ENCODE assay signal across 24 cellular contexts in the genomic region with DNA sequence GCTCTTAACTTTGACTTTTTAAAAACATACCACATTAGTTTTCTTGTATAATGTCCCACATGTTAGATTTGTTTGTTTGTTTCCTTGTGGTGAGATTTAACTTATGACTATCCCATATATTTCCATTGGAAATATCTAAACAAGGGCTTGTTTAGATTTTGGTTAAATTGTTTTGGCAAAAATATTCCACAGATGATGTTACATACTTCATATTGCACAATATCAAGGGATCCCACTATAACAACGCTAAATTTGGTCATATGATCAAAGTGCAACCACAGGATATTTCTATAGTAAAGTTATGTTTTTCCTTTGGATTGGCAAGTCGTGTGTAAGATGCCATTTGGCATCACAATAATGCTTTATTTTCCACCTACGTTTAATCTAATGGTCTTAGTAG.
DNase-seq lines count a peak whose midpoint lies in the region; ATAC-seq, FAIRE-seq and TF ChIP-seq lines count a peak whose summit lies in the region.
"Had no signal": no experiment of that assay in that cellular context is flagged by ENCODE, and none has a peak within 500 bp of the region (broad histone marks: within the 10 kb centered on the region; RNA-seq: fewer than 3 reads in every experiment).

No MANE protein-coding gene starts in this region.

- H3K4me2 ChIP-seq in HepG2 (ENCODE audit: low read depth, low read length), result no peak overlapping the region

- H3K4me1 ChIP-seq in HepG2 (ENCODE audit: insufficient read depth, low read length) (no peaks in the 10 kb centered on the region), right lobe of liver (no peaks in the 10 kb centered on the region)

- no peaks in the 10 kb centered on the region for H3K9me3 Mint-ChIP-seq in activated CD8-positive, alpha-beta memory T cell treated with anti-CD3 and anti-CD28 coated beads, Interleukin-2, amount 10 ng/mL, durations not matched to agents 7 days and 5 days (ENCODE audit: low read depth)

- no peak overlapping the region for H3K4me3 Mint-ChIP-seq in activated CD8-positive, alpha-beta memory T cell treated with anti-CD3 and anti-CD28 coated beads, Interleukin-2, amount 10 ng/mL, durations not matched to agents 7 days and 5 days
- H3K4me3 Mint-ChIP-seq: H9, HFFc6, IgD-negative memory B cell had no signal

- DNase-seq in HepG2 (ENCODE audit: low spot score), result no peak
- DNase-seq in right lobe of liver, result no peak
- peak; percentile 35 for DNase-seq in amniotic epithelial cell (ENCODE audit: low read depth)
- peak; percentile 84 for DNase-seq in fibroblast of peridontal ligament (ENCODE audit: extremely low read depth)
- no peak for DNase-seq in activated CD8-positive, alpha-beta memory T cell treated with anti-CD3 and anti-CD28 coated beads, Interleukin-2, amount 10 ng/mL, durations not matched to agents 7 days and 5 days
- DNase-seq in NCI-H2107 treated with DMSO at 0.1 percent for 48 hours (lab: John Stamatoyannopoulos, UW; ENCODE audit: unreplicated experiment), result no peak
- DNase-seq: 8988T, Calu3, DMS153, DND-41, H9, HFFc6, NCI-H1105 treated with DMSO at 0.1 percent for 48 hours, NCI-H146, NCI-H1930, NCI-H2107, NCI-H526 treated with DMSO at 0.1 percent for 48 hours, SHP77 treated with DMSO at 0.1 percent for 48 hours had no signal

- CTCF ChIA-PET in HepG2 (lab: Yijun Ruan, JAX; ENCODE audit: low intra/inter-chr PET ratio, low total read pairs), result no interaction called here
- CTCF ChIA-PET in activated CD8-positive, alpha-beta memory T cell treated with anti-CD3 and anti-CD28 coated beads, Interleukin-2, amount 10 ng/mL, durations not matched to agents 7 days and 5 days (lab: Charles Lee), result no interaction called here

- in situ Hi-C loops in HepG2 (cut with HindIII; ENCODE audit: extremely low pct_ligation_motif_present, low pct_unique_long_range_greater_than_20kb), result no loop called here

- TF ChIP-seq RAD21 in HepG2 (CRISPR knock-in tag; IDR thresholded peaks at IDR 0.05), result no peak

- H3K36me3 Mint-ChIP-seq in activated CD8-positive, alpha-beta memory T cell treated with anti-CD3 and anti-CD28 coated beads, Interleukin-2, amount 10 ng/mL, durations not matched to agents 7 days and 5 days, result no peaks in the 10 kb centered on the region
- H3K36me3 Mint-ChIP-seq: IgD-negative memory B cell had no signal

- no peaks in the 10 kb centered on the region for H3K4me1 Mint-ChIP-seq in activated CD8-positive, alpha-beta memory T cell treated with anti-CD3 and anti-CD28 coated beads, Interleukin-2, amount 10 ng/mL, durations not matched to agents 7 days and 5 days
- H3K4me1 Mint-ChIP-seq: IgD-negative memory B cell had no signal

- intact Hi-C loops in HepG2 (cut with micrococcal nuclease; ENCODE audit: unreplicated experiment) (no loop called here), right lobe of liver (cut with DNase I) (no loop called here)

- no peaks in the 10 kb centered on the region for H3K79me2 ChIP-seq in HepG2 (ENCODE audit: insufficient read depth, low read length)

- no peak for TF ChIP-seq POLR2A in HepG2 (IDR thresholded peaks at IDR 0.05; ENCODE audit: insufficient read depth in 1 of 2, low read depth in 2 of 2, low read length in 2 of 2)
- no peak for TF ChIP-seq POLR2A in right lobe of liver (IDR thresholded peaks at IDR 0.05)
- TF ChIP-seq POLR2A in GM18505 (IDR thresholded peaks at IDR 0.05; ENCODE audit: borderline replicate concordance, extremely low read depth, insufficient read depth, insufficient read length), result no peak

- POLR2A ChIA-PET in HepG2 (lab: Yijun Ruan, JAX), result no interaction called here

- no peaks in the 10 kb centered on the region for H3K36me3 ChIP-seq in HepG2 (replicated peaks in 1 of 2; ENCODE audit: control insufficient read depth in 1 of 2, insufficient read depth in 2 of 2, low read length in 2 of 2)
- no peaks in the 10 kb centered on the region for H3K36me3 ChIP-seq in right lobe of liver

- no peak overlapping the region for H3K4me3 ChIP-seq in HepG2 (replicated peaks in 1 of 3; ENCODE audit: insufficient read depth in 1 of 3, low read depth in 2 of 3, low read length in 3 of 3)
- no peak overlapping the region for H3K4me3 ChIP-seq in right lobe of liver

- WGBS in HepG2 (ENCODE audit: low lambda C conversion rate), result 1% methylated on average over 3 of the region's 3 CpGs
- 57% methylated on average over 3 of the region's 3 CpGs for WGBS in right lobe of liver (ENCODE audit: insufficient coverage, low coverage, low lambda C conversion rate, missing lambda C conversion rate)

- H4K20me1 ChIP-seq in HepG2 (ENCODE audit: insufficient read depth, low read length), result no peaks in the 10 kb centered on the region

- H3K9ac ChIP-seq in HepG2 (ENCODE audit: insufficient read depth, low read depth, low read length), result no peak overlapping the region

- H3K27ac Mint-ChIP-seq in activated CD8-positive, alpha-beta memory T cell treated with anti-CD3 and anti-CD28 coated beads, Interleukin-2, amount 10 ng/mL, durations not matched to agents 7 days and 5 days, result no peak overlapping the region
- H3K27ac Mint-ChIP-seq: H9, HFFc6, IgD-negative memory B cell had no signal

- H2AFZ ChIP-seq in HepG2 (ENCODE audit: low read length), result no peak overlapping the region

- ATAC-seq in HepG2 (no peak), right lobe of liver (no peak), GM18505 (IDR thresholded peaks at IDR 0.05; ENCODE audit: unreplicated experiment) (no peak), GM21381 (IDR thresholded peaks at IDR 0.05; ENCODE audit: unreplicated experiment) (no peak)
- no peak for ATAC-seq in activated CD8-positive, alpha-beta memory T cell treated with anti-CD3 and anti-CD28 coated beads, Interleukin-2, amount 10 ng/mL, durations not matched to agents 7 days and 5 days
- ATAC-seq: Panc1 had no signal

- H3K9me3 ChIP-seq in HepG2 (ENCODE audit: low read length) (no peaks in the 10 kb centered on the region), right lobe of liver (no peaks in the 10 kb centered on the region)

- TF ChIP-seq CTCF in HepG2 (CRISPR knock-in tag; IDR thresholded peaks at IDR 0.05) (no peak), right lobe of liver (IDR thresholded peaks at IDR 0.05) (no peak)

- no peaks in the 10 kb centered on the region for H3K27me3 Mint-ChIP-seq in activated CD8-positive, alpha-beta memory T cell treated with anti-CD3 and anti-CD28 coated beads, Interleukin-2, amount 10 ng/mL, durations not matched to agents 7 days and 5 days

- BruUV-seq in HepG2 (replicated peaks; lab: Mats Ljungman, UMichigan), result no TSS peak

- no peak for FAIRE-seq in HepG2 (lab: Jason Lieb, UNC)
- FAIRE-seq: GM12892, GM19239 had no signal

- no peak for TF ChIP-seq EP300 in HepG2 (IDR thresholded peaks at IDR 0.05; ENCODE audit: low read depth in 2 of 2, low read length in 2 of 2)
- no peak for TF ChIP-seq EP300 in HepG2 (CRISPR knock-in tag; IDR thresholded peaks at IDR 0.05; ENCODE audit: borderline replicate concordance)

- H3K27me3 ChIP-seq in HepG2 (ENCODE audit: control insufficient read depth in 1 of 2, insufficient read depth in 2 of 2, low read length in 2 of 2), result no peaks in the 10 kb centered on the region; a peak in 1 of 5 replicates
- no peaks in the 10 kb centered on the region for H3K27me3 ChIP-seq in right lobe of liver

- no peak overlapping the region for H3K27ac ChIP-seq in HepG2 (ENCODE audit: extremely low read length, insufficient read depth, low read length)
- H3K27ac ChIP-seq in right lobe of liver, result no peak overlapping the region

TF ChIP-seq in HepG2, 621 proteins besides CTCF, POLR2A, EP300 and RAD21:
- TF ChIP-seq CEBPB (IDR thresholded peaks at IDR 0.05; ENCODE audit: borderline replicate concordance, low read depth, low read length), result peak; percentile 42; the same call in 1 of the 2 replicates
- TF ChIP-seq ZFP91 (CRISPR knock-in tag; IDR thresholded peaks at IDR 0.05; ENCODE audit: borderline replicate concordance), result no peak
- no peak for TF ChIP-seq ZNF24 (IDR thresholded peaks at IDR 0.05)

Comparison
In these comparisons a context has a peak if more than half of its experiments do, and no peak if none do; other contexts are left out.
1. DNase-seq: peak in amniotic epithelial cell (single experiment) and fibroblast of peridontal ligament (single experiment); none in HepG2 (single experiment), right lobe of liver (0 of 3), activated CD8-positive, alpha-beta memory T cell treated with anti-CD3 and anti-CD28 coated beads, Interleukin-2, amount 10 ng/mL, durations not matched to agents 7 days and 5 days (single experiment) and NCI-H2107 treated with DMSO at 0.1 percent for 48 hours (single experiment).